In the genomic region with DNA sequence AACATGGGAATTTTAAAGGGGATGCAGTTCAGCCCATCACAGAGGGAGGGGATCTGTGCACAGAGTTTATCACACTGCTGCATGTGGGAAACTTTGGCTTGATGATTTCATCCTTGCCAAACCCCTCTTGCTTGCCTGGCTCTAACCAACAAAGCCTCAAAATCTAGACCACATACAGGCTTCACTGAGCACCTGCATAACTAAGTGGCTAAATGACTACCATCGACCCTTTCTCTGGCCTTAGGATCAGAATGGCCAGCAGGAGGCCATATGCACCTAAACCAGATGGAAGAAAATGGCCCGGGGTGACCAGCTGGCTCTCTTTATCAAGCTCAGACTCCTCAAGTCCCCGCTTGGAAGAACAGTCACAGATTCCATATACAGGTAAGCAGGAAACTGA, we compare ENCODE assay signal across 21 cellular contexts. TPM values are rescaled to one million over a fixed set of nuclear protein-coding genes. Genes with fewer than 3 reads are reported as not detected.
DNase-seq lines count a peak whose midpoint lies in the region; ATAC-seq and TF ChIP-seq lines count a peak whose summit lies in the region.
"Had no signal": no experiment of that assay in that cellular context is flagged by ENCODE, and none has a peak within 500 bp of the region (broad histone marks: within the 10 kb centered on the region; RNA-seq: fewer than 3 reads in every experiment).

No MANE protein-coding gene starts in this region.

- H3K36me3 Mint-ChIP-seq in activated CD4-positive, alpha-beta T cell treated with anti-CD3 and anti-CD28 coated beads for 36 hours (ENCODE audit: low read depth), result no peaks in the 10 kb centered on the region

- no peak overlapping the region for H3K4me3 Mint-ChIP-seq in activated CD4-positive, alpha-beta T cell treated with anti-CD3 and anti-CD28 coated beads for 36 hours
- H3K4me3 Mint-ChIP-seq: activated naive CD4-positive, alpha-beta T cell treated with anti-CD3 and anti-CD28 coated beads for 36 hours; memory B cell had no signal

- H3K4me1 Mint-ChIP-seq in activated CD4-positive, alpha-beta T cell treated with anti-CD3 and anti-CD28 coated beads for 36 hours, result no peaks in the 10 kb centered on the region
- H3K4me1 Mint-ChIP-seq: memory B cell had no signal

- intact Hi-C loops in activated CD4-positive, alpha-beta T cell treated with anti-CD3 and anti-CD28 coated beads for 36 hours (cut with DNase I, micrococcal nuclease), result no loop called here
- intact Hi-C loops in posterior cingulate gyrus (cut with DNase I), result no loop called here
- intact Hi-C loops in lower leg skin (cut with DNase I; ENCODE audit: low total_unique reads), result no loop called here

- peaks cover 4% of the 10 kb centered on the region for H3K27me3 Mint-ChIP-seq in activated CD4-positive, alpha-beta T cell treated with anti-CD3 and anti-CD28 coated beads for 36 hours

- 75 to 77% methylated on average over 3 of the region's 3 CpGs for WGBS in lower leg skin, 2 donors

- ATAC-seq in activated CD4-positive, alpha-beta T cell treated with anti-CD3 and anti-CD28 coated beads for 36 hours, result peak; percentile 30
- ATAC-seq in HG02870 (IDR thresholded peaks at IDR 0.05; ENCODE audit: unreplicated experiment), result peak; percentile 55
- ATAC-seq: upper lobe of right lung had no signal

- TF ChIP-seq POLR2A in lower leg skin (IDR thresholded peaks at IDR 0.05), result no peak

- H3K27ac Mint-ChIP-seq in activated CD4-positive, alpha-beta T cell treated with anti-CD3 and anti-CD28 coated beads for 36 hours, result no peak overlapping the region
- H3K27ac Mint-ChIP-seq: activated naive CD4-positive, alpha-beta T cell treated with anti-CD3 and anti-CD28 coated beads for 36 hours; memory B cell had no signal

- H3K9me3 Mint-ChIP-seq in activated CD4-positive, alpha-beta T cell treated with anti-CD3 and anti-CD28 coated beads for 36 hours (ENCODE audit: low read depth), result peaks cover 1% of the 10 kb centered on the region
- H3K9me3 Mint-ChIP-seq: memory B cell had no signal

- DNase-seq in activated CD4-positive, alpha-beta T cell treated with anti-CD3 and anti-CD28 coated beads for 36 hours, result no peak
- DNase-seq in activated CD4-positive, alpha-beta T cell treated with anti-CD3 and anti-CD28 coated beads, Interleukin-2, amount 50 U/mL, for 1 hour, result no peak
- DNase-seq in renal cortical epithelial cell (ENCODE audit: low read depth), result peak; percentile 13
- no peak for DNase-seq in posterior cingulate gyrus
- no peak for DNase-seq in GDM1 (lab: John Stamatoyannopoulos, UW)
- DNase-seq in lower leg skin (ENCODE audit: low spot score in 2 of 2), result no peak
- DNase-seq: activated CD4-positive, CD25-positive, alpha-beta regulatory T cell treated with anti-CD3 and anti-CD28 coated beads, Interleukin-2, amount 50 U/mL, for 72 hours; activated naive CD4-positive, alpha-beta T cell treated with anti-CD3 and anti-CD28 coated beads for 36 hours; activated T-cell treated with anti-CD3 and anti-CD28 coated beads, Interleukin-2, amount 50 U/mL, for 1 hour; dermis blood vessel endothelial cell; NCI-H1092 treated with DMSO at 0.1 percent for 48 hours; NCI-H524; nucleus accumbens; RPMI8226; stimulated activated CD4-positive, alpha-beta T cell treated with anti-CD3 and anti-CD28 coated beads, Interleukin-12 subunit alpha, Interleukin-12 subunit beta, amount 100 ng/mL, for 4 hours; T1000; upper lobe of right lung had no signal

- H3K4me3 ChIP-seq in WI38 (ENCODE audit: low read depth, low read length) (no peak overlapping the region), lower leg skin (ENCODE audit: low read depth, poor library complexity, severe bottlenecking) (no peak overlapping the region)
- H3K4me3 ChIP-seq: cardiac muscle cell, upper lobe of right lung had no signal

- peak; percentile 11; the same call in 1 of the 2 replicates for TF ChIP-seq CTCF in WI38 (IDR thresholded peaks at IDR 0.05; ENCODE audit: low read depth, low read length)
- no peak for TF ChIP-seq CTCF in lower leg skin (IDR thresholded peaks at IDR 0.05)

- CTCF ChIA-PET in activated CD4-positive, alpha-beta T cell treated with anti-CD3 and anti-CD28 coated beads for 36 hours (lab: Charles Lee), result no interaction called here

- POLR2A ChIA-PET in activated CD4-positive, alpha-beta T cell treated with anti-CD3 and anti-CD28 coated beads for 36 hours (lab: Charles Lee), result no interaction called here

RNA-seq across cellular contexts. Expression of a gene that starts 15.6 kb away (rescaled TPM):
- 1 to 10 TPM; 7.3 to 7.5 TPM for total RNA-seq in activated CD4-positive, alpha-beta T cell treated with anti-CD3 and anti-CD28 coated beads for 36 hours
- 8.7 and 11.3 TPM in 2 replicates for total RNA-seq in renal cortical epithelial cell
- 1 to 10 TPM; 5.3 to 9.2 (median 7.7) TPM for total RNA-seq in lower leg skin

RNA-seq across cellular contexts. Expression of a gene that starts 18.4 kb away (rescaled TPM):
- 10 to 100 TPM; 18.7 to 20.0 TPM for total RNA-seq in activated CD4-positive, alpha-beta T cell treated with anti-CD3 and anti-CD28 coated beads for 36 hours
- 20.0 and 58.9 TPM in 2 replicates for total RNA-seq in renal cortical epithelial cell
- total RNA-seq in lower leg skin, result 10 to 100 TPM; 16.8 to 28.8 (median 23.0) TPM
